Comparison of ENCODE assay signal across 10 cellular contexts in the genomic region with DNA sequence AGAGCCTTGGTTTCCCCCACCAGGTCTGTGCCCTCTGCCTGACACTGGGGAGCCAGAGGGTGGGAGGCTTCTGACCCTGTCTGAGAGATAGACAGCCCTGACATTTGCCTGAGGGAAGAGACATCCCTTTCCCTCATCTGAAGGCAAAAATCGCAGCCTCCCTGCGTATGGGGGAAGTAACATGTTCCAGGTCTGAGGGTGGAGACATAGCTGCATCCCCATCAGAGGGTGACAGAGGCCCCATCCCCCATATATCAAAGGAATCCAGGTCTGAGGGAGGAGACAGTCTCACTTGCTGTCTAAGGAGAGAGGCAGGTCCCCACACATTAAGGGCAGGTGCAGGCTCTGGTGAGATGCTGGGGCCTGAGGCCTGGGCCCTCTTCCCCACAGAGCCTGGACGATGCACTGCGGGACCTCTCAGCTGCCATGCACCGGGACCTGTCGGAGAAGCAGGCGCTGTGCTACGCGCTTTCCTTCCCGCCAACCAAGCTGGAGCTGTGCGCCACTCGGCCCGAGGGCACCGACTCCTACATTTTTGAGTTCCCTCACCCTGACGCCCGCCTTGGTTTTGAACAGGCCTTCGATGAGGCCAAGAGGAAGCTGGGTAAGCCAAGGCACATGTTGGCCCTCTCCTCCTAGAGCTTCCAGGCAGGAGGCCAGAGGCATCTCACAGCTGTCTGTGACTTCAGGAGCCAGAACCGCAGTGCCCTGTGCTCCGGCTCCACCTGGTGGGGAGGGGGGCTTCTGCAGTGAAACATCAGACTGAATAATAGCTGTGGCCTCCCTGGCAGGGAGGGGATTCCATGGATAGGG. TPM values are rescaled to one million over a fixed set of nuclear protein-coding genes. Genes with fewer than 3 reads are reported as not detected.
DNase-seq lines count a peak whose midpoint lies in the region; ATAC-seq and TF ChIP-seq lines count a peak whose summit lies in the region.
"Had no signal": no experiment of that assay in that cellular context is flagged by ENCODE, and none has a peak within 500 bp of the region (broad histone marks: within the 10 kb centered on the region; RNA-seq: fewer than 3 reads in every experiment).

No MANE protein-coding gene starts in this region.

- H3K4me1 ChIP-seq in subcutaneous abdominal adipose tissue (ENCODE audit: control insufficient read depth in 5 of 5, insufficient read depth in 5 of 5, low read length in 5 of 5) (peaks cover 0 to 18% (median 17%) of the 10 kb centered on the region in 5 donors), colonic mucosa (no peaks in the 10 kb centered on the region)
- H3K4me1 ChIP-seq: SJSA1 had no signal

- H3K9me3 ChIP-seq in subcutaneous abdominal adipose tissue (ENCODE audit: control insufficient read depth in 5 of 5, low read length in 5 of 5) (no peaks in the 10 kb centered on the region), colonic mucosa (no peaks in the 10 kb centered on the region)
- H3K9me3 ChIP-seq: SJSA1 had no signal

- DNase-seq in DMS53 (lab: John Stamatoyannopoulos, UW) (peak; percentile 78), KBM-7 (peak; percentile 39), fibroblast of villous mesenchyme (ENCODE audit: low read depth) (peak; percentile 22), omental fat pad (ENCODE audit: low spot score) (no peak), colonic mucosa (no peak)
- peak; percentile 39 for DNase-seq in activated CD4-positive, alpha-beta T cell treated with anti-CD3 and anti-CD28 coated beads, Interleukin-2, amount 50 U/mL, for 1 hour

- H3K27me3 ChIP-seq in subcutaneous abdominal adipose tissue (ENCODE audit: control insufficient read depth in 5 of 5, insufficient read depth in 4 of 5, low read length in 5 of 5) (no peaks in the 10 kb centered on the region), colonic mucosa (no peaks in the 10 kb centered on the region)
- H3K27me3 ChIP-seq: SJSA1 had no signal

- H3K9ac ChIP-seq in subcutaneous abdominal adipose tissue (ENCODE audit: low read length in 5 of 5) (peak overlapping the region in 2 of 5 donors; percentile 48 to 57), colonic mucosa (ENCODE audit: low read depth in 2 of 2, low read length in 2 of 2) (no peak overlapping the region)

- intact Hi-C loops in colonic mucosa (cut with DNase I), result no loop called here

- H3K27ac ChIP-seq in subcutaneous abdominal adipose tissue (ENCODE audit: low read depth, low read length) (peak overlapping the region; percentile 65), colonic mucosa (no peak overlapping the region)
- H3K27ac ChIP-seq: SJSA1 had no signal

- in situ Hi-C loops in KBM-7 (cut with MboI; ENCODE audit: low pct_unique_long_range_greater_than_20kb, low sequenced_read_pairs), result no loop called here

- peak; percentile 51 for TF ChIP-seq CTCF in fibroblast of villous mesenchyme (IDR thresholded peaks at IDR 0.05; ENCODE audit: insufficient read depth, low read depth, low read length)
- TF ChIP-seq CTCF in omental fat pad (IDR thresholded peaks at IDR 0.05), result no peak
- TF ChIP-seq CTCF in colonic mucosa (IDR thresholded peaks at IDR 0.05), result no peak

- ATAC-seq in omental fat pad (ENCODE audit: low FRiP score), result no peak
- no peak for ATAC-seq in GM21528 (IDR thresholded peaks at IDR 0.05; ENCODE audit: low FRiP score, unreplicated experiment)

- H3K4me3 ChIP-seq in fibroblast of villous mesenchyme (ENCODE audit: low read depth, low read length), result no peak overlapping the region
- H3K4me3 ChIP-seq in subcutaneous abdominal adipose tissue (ENCODE audit: low read depth in 1 of 5, low read length in 5 of 5), result peak overlapping the region in 1 of 5 donors; percentile 13
- H3K4me3 ChIP-seq in colonic mucosa, result no peak overlapping the region
- H3K4me3 ChIP-seq: lung, SJSA1 had no signal

- H3K36me3 ChIP-seq in subcutaneous abdominal adipose tissue (ENCODE audit: control insufficient read depth in 5 of 5, insufficient read depth in 5 of 5, low read length in 5 of 5) (peaks cover 0 to 82% (median 72%) of the 10 kb centered on the region in 5 donors), colonic mucosa (peaks cover 4% of the 10 kb centered on the region)

RNA-seq across cellular contexts. Expression of a gene that starts 16.1 kb away (rescaled TPM):
- 3.5 and 4.2 TPM in 2 replicates for total RNA-seq in fibroblast of villous mesenchyme
- total RNA-seq in omental fat pad, result 10 to 100 TPM in 1 of 4 donors, 1 to 10 TPM in 3; 5.0 to 21.6 (median 9.0) TPM
- 1 to 10 TPM; 4.0 to 7.1 TPM for total RNA-seq in colonic mucosa

RNA-seq across cellular contexts. Expression of a gene that starts 52.1 kb away (rescaled TPM):
- total RNA-seq in fibroblast of villous mesenchyme (71.2 and 78.3 TPM in 2 replicates), omental fat pad (10 to 100 TPM; 27.3 to 80.7 (median 31.9) TPM), colonic mucosa (10 to 100 TPM in 1 of 2 donors, 1 to 10 TPM in 1; 8.6 to 13.4 TPM)

Comparison
In these comparisons a context has a peak if more than half of its experiments do, and no peak if none do; other contexts are left out.
1. DNase-seq: peak in DMS53 (single experiment), KBM-7 (single experiment), activated CD4-positive, alpha-beta T cell treated with anti-CD3 and anti-CD28 coated beads, Interleukin-2, amount 50 U/mL, for 1 hour (single experiment) and fibroblast of villous mesenchyme (single experiment); none in omental fat pad (single experiment) and colonic mucosa (single experiment).